1 cellular context compared by ENCODE assay signal in genomic region chr16:48385272-48385953, GRCh38.
A peak's percentile ranks its signal among the peaks of the same experiment; 100 is the strongest.
TF ChIP-seq lines count a peak whose summit lies in the region.

TSS of gene SIAH1 (minus strand) at chr16:48385413. CDS start at chr16:48362428, 22,985 bp downstream.

TF ChIP-seq in HepG2, 621 proteins besides CTCF, POLR2A, EP300 and RAD21 (continued from another document and continues in another):
- TF ChIP-seq ZNF646 (CRISPR knock-in tag; IDR thresholded peaks at IDR 0.05) = no peak
- TF ChIP-seq KLF16 (CRISPR knock-in tag; IDR thresholded peaks at IDR 0.05) = peak in 1 of 2 experiments; percentile 89; a peak in 2 of 4 replicates
- TF ChIP-seq ARHGAP35 (CRISPR knock-in tag; IDR thresholded peaks at IDR 0.05; ENCODE audit: borderline replicate concordance) = no peak
- TF ChIP-seq, protein P1, sequence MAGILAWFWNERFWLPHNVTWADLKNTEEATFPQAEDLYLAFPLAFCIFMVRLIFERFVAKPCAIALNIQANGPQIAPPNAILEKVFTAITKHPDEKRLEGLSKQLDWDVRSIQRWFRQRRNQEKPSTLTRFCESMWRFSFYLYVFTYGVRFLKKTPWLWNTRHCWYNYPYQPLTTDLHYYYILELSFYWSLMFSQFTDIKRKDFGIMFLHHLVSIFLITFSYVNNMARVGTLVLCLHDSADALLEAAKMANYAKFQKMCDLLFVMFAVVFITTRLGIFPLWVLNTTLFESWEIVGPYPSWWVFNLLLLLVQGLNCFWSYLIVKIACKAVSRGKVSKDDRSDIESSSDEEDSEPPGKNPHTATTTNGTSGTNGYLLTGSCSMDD (CRISPR knock-in tag; IDR thresholded peaks at IDR 0.05) = peak; percentile 61; the same call in 1 of the 2 replicates
- no peak for TF ChIP-seq KDM4B (CRISPR knock-in tag; IDR thresholded peaks at IDR 0.05)
- TF ChIP-seq IRX3 (CRISPR knock-in tag; IDR thresholded peaks at IDR 0.05; ENCODE audit: borderline replicate concordance, low read depth) = peak; percentile 79
- no peak for TF ChIP-seq HMGXB3 (CRISPR knock-in tag; IDR thresholded peaks at IDR 0.05; ENCODE audit: borderline replicate concordance)
- TF ChIP-seq TSC22D2 (CRISPR knock-in tag; IDR thresholded peaks at IDR 0.05; ENCODE audit: borderline replicate concordance) = peak; percentile 25; the same call in 1 of the 2 replicates
- TF ChIP-seq NFE2L1 (CRISPR knock-in tag; IDR thresholded peaks at IDR 0.05; ENCODE audit: borderline replicate concordance) = no peak
- TF ChIP-seq STAG1 (CRISPR knock-in tag; IDR thresholded peaks at IDR 0.05) = 0 out of 2 replicates have a peak, but pooled peaks have one; percentile 3
- TF ChIP-seq MEF2D (CRISPR knock-in tag; IDR thresholded peaks at IDR 0.05) = no peak
- no peak for TF ChIP-seq MLLT10 (CRISPR knock-in tag; IDR thresholded peaks at IDR 0.05)
- TF ChIP-seq, protein P2, sequence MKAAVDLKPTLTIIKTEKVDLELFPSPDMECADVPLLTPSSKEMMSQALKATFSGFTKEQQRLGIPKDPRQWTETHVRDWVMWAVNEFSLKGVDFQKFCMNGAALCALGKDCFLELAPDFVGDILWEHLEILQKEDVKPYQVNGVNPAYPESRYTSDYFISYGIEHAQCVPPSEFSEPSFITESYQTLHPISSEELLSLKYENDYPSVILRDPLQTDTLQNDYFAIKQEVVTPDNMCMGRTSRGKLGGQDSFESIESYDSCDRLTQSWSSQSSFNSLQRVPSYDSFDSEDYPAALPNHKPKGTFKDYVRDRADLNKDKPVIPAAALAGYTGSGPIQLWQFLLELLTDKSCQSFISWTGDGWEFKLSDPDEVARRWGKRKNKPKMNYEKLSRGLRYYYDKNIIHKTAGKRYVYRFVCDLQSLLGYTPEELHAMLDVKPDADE (CRISPR knock-in tag; IDR thresholded peaks at IDR 0.05) = no peak
- no peak for TF ChIP-seq KLF11 (CRISPR knock-in tag; IDR thresholded peaks at IDR 0.05)
- no peak for TF ChIP-seq ZNF143 (CRISPR knock-in tag; IDR thresholded peaks at IDR 0.05)
- no peak for TF ChIP-seq RFX1 (IDR thresholded peaks at IDR 0.05)
- TF ChIP-seq NR2F2 (IDR thresholded peaks at IDR 0.05; ENCODE audit: borderline replicate concordance, low read depth) = no peak; the same call in 1 of the 2 replicates
- no peak for TF ChIP-seq ZNF101 (CRISPR knock-in tag; IDR thresholded peaks at IDR 0.05; ENCODE audit: borderline replicate concordance, low read depth)
- no peak for TF ChIP-seq SSRP1 (CRISPR knock-in tag; IDR thresholded peaks at IDR 0.05)
- TF ChIP-seq NFAT5 (CRISPR knock-in tag; IDR thresholded peaks at IDR 0.05) = no peak
- TF ChIP-seq, protein P3, sequence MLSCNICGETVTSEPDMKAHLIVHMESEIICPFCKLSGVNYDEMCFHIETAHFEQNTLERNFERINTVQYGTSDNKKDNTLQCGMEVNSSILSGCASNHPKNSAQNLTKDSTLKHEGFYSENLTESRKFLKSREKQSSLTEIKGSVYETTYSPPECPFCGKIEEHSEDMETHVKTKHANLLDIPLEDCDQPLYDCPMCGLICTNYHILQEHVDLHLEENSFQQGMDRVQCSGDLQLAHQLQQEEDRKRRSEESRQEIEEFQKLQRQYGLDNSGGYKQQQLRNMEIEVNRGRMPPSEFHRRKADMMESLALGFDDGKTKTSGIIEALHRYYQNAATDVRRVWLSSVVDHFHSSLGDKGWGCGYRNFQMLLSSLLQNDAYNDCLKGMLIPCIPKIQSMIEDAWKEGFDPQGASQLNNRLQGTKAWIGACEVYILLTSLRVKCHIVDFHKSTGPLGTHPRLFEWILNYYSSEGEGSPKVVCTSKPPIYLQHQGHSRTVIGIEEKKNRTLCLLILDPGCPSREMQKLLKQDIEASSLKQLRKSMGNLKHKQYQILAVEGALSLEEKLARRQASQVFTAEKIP (CRISPR knock-in tag; IDR thresholded peaks at IDR 0.05; ENCODE audit: borderline replicate concordance) = no peak
- TF ChIP-seq IKZF4 (CRISPR knock-in tag; IDR thresholded peaks at IDR 0.05; ENCODE audit: borderline replicate concordance, low read depth, not compliant biosample characterization) = peak; percentile 85
- TF ChIP-seq HMG20A (CRISPR knock-in tag; IDR thresholded peaks at IDR 0.05; ENCODE audit: borderline replicate concordance) = no peak
- TF ChIP-seq, protein P4, sequence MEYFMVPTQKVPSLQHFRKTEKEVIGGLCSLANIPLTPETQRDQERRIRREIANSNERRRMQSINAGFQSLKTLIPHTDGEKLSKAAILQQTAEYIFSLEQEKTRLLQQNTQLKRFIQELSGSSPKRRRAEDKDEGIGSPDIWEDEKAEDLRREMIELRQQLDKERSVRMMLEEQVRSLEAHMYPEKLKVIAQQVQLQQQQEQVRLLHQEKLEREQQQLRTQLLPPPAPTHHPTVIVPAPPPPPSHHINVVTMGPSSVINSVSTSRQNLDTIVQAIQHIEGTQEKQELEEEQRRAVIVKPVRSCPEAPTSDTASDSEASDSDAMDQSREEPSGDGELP (IDR thresholded peaks at IDR 0.05; ENCODE audit: borderline replicate concordance, low read depth) = no peak
- TF ChIP-seq TFDP2 (CRISPR knock-in tag; IDR thresholded peaks at IDR 0.05) = peak; percentile 68; the same call in 1 of the 2 replicates
- TF ChIP-seq HMG20B (CRISPR knock-in tag; conservative IDR thresholded peaks at IDR 0.05) = no peak
- peak; percentile 58; the same call in 1 of the 2 replicates for TF ChIP-seq ZNF138 (CRISPR knock-in tag; IDR thresholded peaks at IDR 0.05; ENCODE audit: low read depth)
- no peak for TF ChIP-seq U2AF1 (optimal IDR thresholded peaks at IDR 0.05; ENCODE audit: low read depth, low read length)
- TF ChIP-seq HMGA1 (CRISPR knock-in tag; conservative IDR thresholded peaks at IDR 0.05) = no peak
- TF ChIP-seq, protein P5, sequence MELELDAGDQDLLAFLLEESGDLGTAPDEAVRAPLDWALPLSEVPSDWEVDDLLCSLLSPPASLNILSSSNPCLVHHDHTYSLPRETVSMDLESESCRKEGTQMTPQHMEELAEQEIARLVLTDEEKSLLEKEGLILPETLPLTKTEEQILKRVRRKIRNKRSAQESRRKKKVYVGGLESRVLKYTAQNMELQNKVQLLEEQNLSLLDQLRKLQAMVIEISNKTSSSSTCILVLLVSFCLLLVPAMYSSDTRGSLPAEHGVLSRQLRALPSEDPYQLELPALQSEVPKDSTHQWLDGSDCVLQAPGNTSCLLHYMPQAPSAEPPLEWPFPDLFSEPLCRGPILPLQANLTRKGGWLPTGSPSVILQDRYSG (CRISPR knock-in tag; IDR thresholded peaks at IDR 0.05) = no peak
- TF ChIP-seq MEIS1 (CRISPR knock-in tag; IDR thresholded peaks at IDR 0.05; ENCODE audit: borderline replicate concordance) = 0 out of 2 replicates have a peak, but pooled peaks have one; percentile 23
